23 cellular contexts compared by ENCODE assay signal in the genomic region with DNA sequence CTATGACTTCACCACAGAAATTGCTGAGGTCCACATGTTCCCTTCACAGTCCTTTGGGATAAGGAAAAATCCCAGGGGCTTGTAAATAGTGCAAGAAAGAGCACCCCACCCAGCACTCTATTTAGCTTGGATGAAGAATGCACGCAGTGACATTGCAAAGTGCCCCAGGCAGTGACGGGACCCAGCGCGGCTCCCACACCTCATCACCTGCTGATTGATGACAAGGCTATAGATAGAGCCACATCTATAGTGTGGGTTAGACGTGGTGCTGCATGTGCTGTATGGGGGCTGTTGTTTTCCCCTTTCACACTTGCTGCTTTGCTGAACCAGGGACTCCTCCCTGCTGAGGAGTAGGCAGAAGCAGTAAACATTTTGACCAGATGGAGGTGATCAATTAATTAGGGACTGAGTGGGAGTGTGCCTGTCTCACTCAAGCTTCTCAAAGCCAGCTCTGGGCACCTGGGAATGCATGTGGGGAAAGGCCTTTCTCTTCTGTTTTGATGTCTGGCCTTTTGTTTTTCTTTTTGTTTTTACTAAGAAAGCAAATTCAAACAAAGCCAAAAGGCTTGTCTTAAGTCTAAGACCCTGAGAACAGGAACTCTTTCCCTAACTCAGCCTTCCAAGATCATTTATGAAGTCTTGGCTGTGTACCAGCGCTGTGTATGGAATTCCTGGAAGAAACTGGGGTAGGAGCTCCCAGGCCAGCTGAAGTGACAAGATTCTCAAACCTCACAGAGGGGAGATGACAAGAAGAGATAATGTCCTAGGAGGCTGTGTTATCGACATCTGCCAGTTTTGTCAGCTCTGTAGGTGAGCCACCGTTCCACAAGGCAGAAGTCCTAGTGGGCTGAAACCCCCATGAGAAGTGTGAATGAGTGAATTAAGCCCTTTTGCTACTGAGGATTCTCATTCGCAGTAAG.
DNase-seq lines count a peak whose midpoint lies in the region; ATAC-seq and TF ChIP-seq lines count a peak whose summit lies in the region.
"Had no signal": no experiment of that assay in that cellular context is flagged by ENCODE, and none has a peak within 500 bp of the region (broad histone marks: within the 10 kb centered on the region; RNA-seq: fewer than 3 reads in every experiment).

No MANE protein-coding gene starts in this region.

- DNase-seq in ELF-1 (ENCODE audit: low read depth, low spot score) (peak; percentile 78), NCI-H69 (lab: John Stamatoyannopoulos, UW) (peak; percentile 64), glutamatergic neuron (no peak), mesothelial cell of epicardium (ENCODE audit: low spot score in 2 of 2, unreplicated experiment in 2 of 2) (peak in 1 of 2 experiments; percentile 48), amniotic stem cell (lab: John Stamatoyannopoulos, UW) (no peak), endothelial cell (ENCODE audit: low spot score) (no peak)
- DNase-seq: AML-193; CD4-positive, alpha-beta T cell; HCEC 1CT; IMR-90; MM.1S; NCI-H1436; NCI-H187; NCI-H2081 treated with DMSO at 0.1 percent for 48 hours; NCI-H2171; NCI-H226; NCI-H510A; NCI-H82; NK-92 treated with Interleukin-12 subunit alpha and Interleukin-12 subunit beta, amount 100 ng/mL, for 24 hours; PC-9 had no signal

- H3K9me3 Mint-ChIP-seq in glutamatergic neuron (ENCODE audit: unreplicated experiment) (peaks cover 3% of the 10 kb centered on the region), mesothelial cell of epicardium (peaks cover 18% of the 10 kb centered on the region), endothelial cell (ENCODE audit: unreplicated experiment) (no peaks in the 10 kb centered on the region)

- H3K27me3 Mint-ChIP-seq in glutamatergic neuron (ENCODE audit: unreplicated experiment) (peaks cover 4% of the 10 kb centered on the region), mesothelial cell of epicardium (ENCODE audit: low read depth) (no peaks in the 10 kb centered on the region), endothelial cell (ENCODE audit: unreplicated experiment) (no peaks in the 10 kb centered on the region)

- H3K4me1 Mint-ChIP-seq in glutamatergic neuron (ENCODE audit: low read depth, unreplicated experiment) (peaks cover 5% of the 10 kb centered on the region), mesothelial cell of epicardium (peaks cover 46% of the 10 kb centered on the region), endothelial cell (ENCODE audit: unreplicated experiment) (no peaks in the 10 kb centered on the region)

- H3K27ac Mint-ChIP-seq in glutamatergic neuron (ENCODE audit: unreplicated experiment) (no peak overlapping the region), mesothelial cell of epicardium (peak overlapping the region; percentile 95), endothelial cell (ENCODE audit: unreplicated experiment) (no peak overlapping the region)
- H3K27ac Mint-ChIP-seq: CD4-positive, alpha-beta T cell had no signal

- H3K36me3 Mint-ChIP-seq in glutamatergic neuron (ENCODE audit: unreplicated experiment), result peaks cover 9% of the 10 kb centered on the region
- H3K36me3 Mint-ChIP-seq in mesothelial cell of epicardium, result peaks cover 6% of the 10 kb centered on the region
- no peaks in the 10 kb centered on the region for H3K36me3 Mint-ChIP-seq in endothelial cell (ENCODE audit: low read depth, unreplicated experiment)

- no peak for TF ChIP-seq CTCF in glutamatergic neuron (IDR thresholded peaks at IDR 0.05; ENCODE audit: partially characterized antibody, unreplicated experiment)
- no peak for TF ChIP-seq CTCF in mesothelial cell of epicardium (IDR thresholded peaks at IDR 0.05; ENCODE audit: unreplicated experiment)
- TF ChIP-seq CTCF in endothelial cell (IDR thresholded peaks at IDR 0.05; ENCODE audit: unreplicated experiment), result no peak

- no peak for ATAC-seq in GM18873 (IDR thresholded peaks at IDR 0.05; ENCODE audit: low FRiP score, unreplicated experiment)
- ATAC-seq: A549, Right ventricle myocardium inferior had no signal

- peak overlapping the region; percentile 14 for H3K4me3 Mint-ChIP-seq in glutamatergic neuron (ENCODE audit: unreplicated experiment)
- no peak overlapping the region for H3K4me3 Mint-ChIP-seq in mesothelial cell of epicardium
- H3K4me3 Mint-ChIP-seq in endothelial cell (ENCODE audit: unreplicated experiment), result no peak overlapping the region
- H3K4me3 Mint-ChIP-seq: CD4-positive, alpha-beta T cell had no signal

Comparison
In these comparisons a context has a peak if more than half of its experiments do, and no peak if none do; other contexts are left out.
1. DNase-seq: peak in ELF-1 (single experiment) and NCI-H69 (single experiment); none in glutamatergic neuron (single experiment), amniotic stem cell (single experiment) and endothelial cell (single experiment).